ENCODE assay signal across 14 cellular contexts in the genomic region with DNA sequence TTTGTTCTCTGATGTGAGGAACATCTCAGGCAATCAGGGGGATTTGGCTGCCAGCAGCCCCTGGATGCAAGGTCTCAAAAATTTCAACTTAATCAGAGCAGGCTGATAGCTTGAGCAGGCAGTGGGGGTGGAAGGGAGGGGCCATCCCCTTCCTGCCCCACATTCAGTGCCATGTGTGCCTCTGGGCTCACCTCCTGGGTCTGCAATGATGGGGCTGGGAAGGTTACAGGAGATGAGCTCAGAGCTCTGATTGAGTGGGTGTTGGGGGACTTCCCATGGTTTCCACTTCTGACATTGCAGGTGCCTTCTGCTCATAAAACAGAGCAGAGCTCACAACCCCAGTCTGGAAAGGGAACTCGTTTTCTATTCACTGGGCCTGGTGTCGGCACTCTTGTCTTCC. TPM values are rescaled to one million over a fixed set of nuclear protein-coding genes. Genes with fewer than 3 reads are reported as not detected.
DNase-seq lines count a peak whose midpoint lies in the region; ATAC-seq and TF ChIP-seq lines count a peak whose summit lies in the region.
"Had no signal": no experiment of that assay in that cellular context is flagged by ENCODE, and none has a peak within 500 bp of the region (broad histone marks: within the 10 kb centered on the region; RNA-seq: fewer than 3 reads in every experiment).

No MANE protein-coding gene starts in this region.

- no peak for TF ChIP-seq EP300 in gastroesophageal sphincter (IDR thresholded peaks at IDR 0.05)

- no peak overlapping the region for H2BK120ac ChIP-seq in IMR-90 (ENCODE audit: low read depth, low read length)

- H2BK5ac ChIP-seq in IMR-90 (ENCODE audit: low read depth, low read length, poor library complexity, severe bottlenecking): no peak overlapping the region

- H3K9me3 ChIP-seq in IMR-90 (ENCODE audit: control insufficient read depth, insufficient read depth, low read length): no peaks in the 10 kb centered on the region
- no peaks in the 10 kb centered on the region for H3K9me3 ChIP-seq in gastroesophageal sphincter
- H3K9me3 ChIP-seq: testis had no signal

- peak; percentile 63 for ATAC-seq in GM18909 (IDR thresholded peaks at IDR 0.05; ENCODE audit: poor library complexity, unreplicated experiment)
- no peak for ATAC-seq in IMR-90 (ENCODE audit: low read depth)
- no peak for ATAC-seq in gastroesophageal sphincter

- H3K4me1 ChIP-seq in IMR-90 (ENCODE audit: control insufficient read depth, insufficient read depth, low read length) (peaks cover 8% of the 10 kb centered on the region; the same call in 1 of the 2 replicates), gastroesophageal sphincter (peaks cover 0 to 46% (median 17%) of the 10 kb centered on the region in 3 donors)

- H2BK15ac ChIP-seq in IMR-90 (ENCODE audit: low read depth, low read length): no peak overlapping the region

- TF ChIP-seq CTCF in IMR-90 (conservative IDR thresholded peaks at IDR 0.05; ENCODE audit: low read depth, low read length) (no peak), gastroesophageal sphincter (IDR thresholded peaks at IDR 0.05) (no peak)

- H3K9me1 ChIP-seq in IMR-90 (ENCODE audit: insufficient read depth, low read length): peaks cover 15% of the 10 kb centered on the region

- no peak overlapping the region for H3K4ac ChIP-seq in IMR-90 (ENCODE audit: low read depth, low read length)

- no peak overlapping the region for H3K4me2 ChIP-seq in IMR-90 (ENCODE audit: low read depth, low read length)

- H4K20me1 ChIP-seq in IMR-90 (ENCODE audit: insufficient read depth, low read length): no peaks in the 10 kb centered on the region

- H4K91ac ChIP-seq in IMR-90 (ENCODE audit: insufficient read depth, low read depth, low read length): no peak overlapping the region

- H3K36me3 Mint-ChIP-seq in activated naive CD8-positive, alpha-beta T cell: peaks cover 6% of the 10 kb centered on the region
- H3K36me3 Mint-ChIP-seq in immature natural killer cell: peaks cover 5 to 26% (median 6%) of the 10 kb centered on the region in 3 donors

- H3K56ac ChIP-seq in IMR-90 (ENCODE audit: extremely low read depth, insufficient read depth, low read length): no peak overlapping the region

- H3K9ac ChIP-seq in IMR-90 (ENCODE audit: low read depth, low read length): no peak overlapping the region

- no peak for TF ChIP-seq RAD21 in IMR-90 (IDR thresholded peaks at IDR 0.05; ENCODE audit: low read length)

- CTCF ChIA-PET in IMR-90 (lab: Yijun Ruan, JAX): no interaction called here

- H3K27ac ChIP-seq in IMR-90 (ENCODE audit: insufficient read depth, low read length): no peak overlapping the region
- H3K27ac ChIP-seq in gastroesophageal sphincter: peak overlapping the region in 2 of 4 donors; percentile 19 to 49

- H3K4me3 ChIP-seq in IMR-90 (ENCODE audit: insufficient read depth, low read depth, low read length) (no peak overlapping the region), gastroesophageal sphincter (no peak overlapping the region)
- H3K4me3 ChIP-seq: testis had no signal

- WGBS in IMR-90 (ENCODE audit: extremely low coverage in 2 of 2, insufficient read length in 1 of 2), 2 experiments: no CpG with 5 or more reads among the region's 2 CpGs
- WGBS in gastroesophageal sphincter (ENCODE audit: low coverage in 1 of 2), 2 donors: 72% methylated on average over 2 of the region's 2 CpGs; no CpG with 5 or more reads in 1 of the 2 donors

- no peaks in the 10 kb centered on the region for H3K27me3 Mint-ChIP-seq in activated naive CD8-positive, alpha-beta T cell
- H3K27me3 Mint-ChIP-seq in immature natural killer cell (ENCODE audit: low read depth in 3 of 3): no peaks in the 10 kb centered on the region

- no peak overlapping the region for H3K14ac ChIP-seq in IMR-90 (replicated peaks; ENCODE audit: low read depth, low read length)

- H3K23ac ChIP-seq in IMR-90 (ENCODE audit: low read depth, low read length): no peak overlapping the region

- H2AK9ac ChIP-seq in IMR-90 (replicated peaks; ENCODE audit: low read depth, low read length, poor library complexity): peak overlapping the region; percentile 5

- H2AFZ ChIP-seq in IMR-90 (replicated peaks; ENCODE audit: low read length, poor library complexity): no peak overlapping the region

- peak overlapping the region; percentile 30 for H3K4me3 Mint-ChIP-seq in activated naive CD8-positive, alpha-beta T cell
- H3K4me3 Mint-ChIP-seq in immature natural killer cell: no peak overlapping the region

- in situ Hi-C loops in IMR-90 (cut with MboI; ENCODE audit: low sequenced_read_pairs): no loop called here

- no peaks in the 10 kb centered on the region for H3K27me3 ChIP-seq in IMR-90 (ENCODE audit: control insufficient read depth, insufficient read depth, low read length)
- no peaks in the 10 kb centered on the region for H3K27me3 ChIP-seq in gastroesophageal sphincter
- H3K27me3 ChIP-seq: testis had no signal

- no peaks in the 10 kb centered on the region for H3K9me3 Mint-ChIP-seq in activated naive CD8-positive, alpha-beta T cell (ENCODE audit: low read depth)
- H3K9me3 Mint-ChIP-seq in immature natural killer cell: no peaks in the 10 kb centered on the region

- BruUV-seq in IMR-90 (replicated peaks; lab: Mats Ljungman, UMichigan): no TSS peak

- intact Hi-C loops in IMR-90 (cut with micrococcal nuclease): no loop called here

- peaks cover 20% of the 10 kb centered on the region for H3K4me1 Mint-ChIP-seq in activated naive CD8-positive, alpha-beta T cell (ENCODE audit: low read depth)
- H3K4me1 Mint-ChIP-seq in immature natural killer cell: no peaks in the 10 kb centered on the region

- dilution Hi-C loops in IMR-90 (cut with HindIII; ENCODE audit: low sequenced_read_pairs, unreplicated experiment): no loop called here

- H3K27ac Mint-ChIP-seq in activated naive CD8-positive, alpha-beta T cell: peak overlapping the region; percentile 68
- H3K27ac Mint-ChIP-seq in immature natural killer cell: no peak overlapping the region

- POLR2A ChIA-PET in IMR-90 (lab: Charles Lee; ENCODE audit: unreplicated experiment): no interaction called here

- H3K36me3 ChIP-seq in IMR-90 (ENCODE audit: control insufficient read depth, insufficient read depth, low read length) (no peaks in the 10 kb centered on the region), gastroesophageal sphincter (peaks cover 0 to 35% of the 10 kb centered on the region in 2 donors)

- H3K79me1 ChIP-seq in IMR-90 (ENCODE audit: low read depth in 1 of 2, low read length in 2 of 2): no peaks in the 10 kb centered on the region

- no peak overlapping the region for H4K8ac ChIP-seq in IMR-90 (ENCODE audit: low read depth in 2 of 2, low read length in 2 of 2)

- no peak overlapping the region for H2BK20ac ChIP-seq in IMR-90 (ENCODE audit: low read depth, low read length)

- H3K18ac ChIP-seq in IMR-90 (ENCODE audit: low read depth, low read length): no peak overlapping the region

- no peak overlapping the region for H2AK5ac ChIP-seq in IMR-90 (ENCODE audit: low read depth, low read length)

- no peak overlapping the region for H4K5ac ChIP-seq in IMR-90 (ENCODE audit: low read depth, low read length)

- DNase-seq in IMR-90 (peak; percentile 30), DMS114 treated with DMSO at 0.1 percent for 48 hours (lab: John Stamatoyannopoulos, UW; ENCODE audit: unreplicated experiment) (no peak), NCI-H2029 (lab: John Stamatoyannopoulos, UW) (no peak), immature natural killer cell (no peak)
- peak; percentile 33 for DNase-seq in stimulated activated CD8-positive, alpha-beta memory T cell treated with anti-CD3 and anti-CD28 coated beads, Interleukin-12 subunit alpha, Interleukin-12 subunit beta, amount 100 ng/mL, for 24 hours (ENCODE audit: extremely low read depth)
- DNase-seq: central memory CD4-positive, alpha-beta T cell; DMS53; NCI-H446 treated with DMSO at 0.1 percent for 48 hours; testis had no signal

- TF ChIP-seq POLR2A in IMR-90 (IDR thresholded peaks at IDR 0.05; ENCODE audit: low read depth, low read length) (no peak), gastroesophageal sphincter (IDR thresholded peaks at IDR 0.05) (no peak)

TF ChIP-seq in IMR-90, 13 proteins besides CTCF, POLR2A, EP300 and RAD21:
- no peak for TF ChIP-seq SMC3 (IDR thresholded peaks at IDR 0.05; ENCODE audit: low read depth, low read length)
- TF ChIP-seq, protein P1, sequence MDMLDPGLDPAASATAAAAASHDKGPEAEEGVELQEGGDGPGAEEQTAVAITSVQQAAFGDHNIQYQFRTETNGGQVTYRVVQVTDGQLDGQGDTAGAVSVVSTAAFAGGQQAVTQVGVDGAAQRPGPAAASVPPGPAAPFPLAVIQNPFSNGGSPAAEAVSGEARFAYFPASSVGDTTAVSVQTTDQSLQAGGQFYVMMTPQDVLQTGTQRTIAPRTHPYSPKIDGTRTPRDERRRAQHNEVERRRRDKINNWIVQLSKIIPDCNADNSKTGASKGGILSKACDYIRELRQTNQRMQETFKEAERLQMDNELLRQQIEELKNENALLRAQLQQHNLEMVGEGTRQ (IDR thresholded peaks at IDR 0.05; ENCODE audit: low read depth, low read length): no peak
- no peak for TF ChIP-seq NFE2L2 (IDR thresholded peaks at IDR 0.05; ENCODE audit: low read depth, low read length)
- no peak for TF ChIP-seq MXI1 (IDR thresholded peaks at IDR 0.05; ENCODE audit: borderline replicate concordance, low read depth, low read length)

RNA-seq across cellular contexts. Expression of a gene that starts 37.0 kb away (rescaled TPM):
- total RNA-seq in IMR-90 (2012; rRNA removed): 1.3 and 1.7 TPM in 2 replicates
- polyA plus RNA-seq in IMR-90 (2012; rRNA removed): 4.1 and 5.0 TPM in 2 replicates
- 3.2 and 4.1 TPM in 2 replicates for polyA plus RNA-seq in IMR-90 (2012; cell fraction: cytosol; rRNA removed)
- polyA plus RNA-seq in IMR-90 (2012; cell fraction: nucleus; rRNA removed; ENCODE audit: low replicate concordance): 3.1 and 6.5 TPM in 2 replicates
- 10 to 100 TPM; 10.1 to 21.7 (median 14.1) TPM for total RNA-seq in gastroesophageal sphincter
- 10 to 100 TPM; 17.1 to 28.3 (median 17.4) TPM for polyA plus RNA-seq in immature natural killer cell

RNA-seq across cellular contexts. Expression of a gene that starts 38.4 kb away (rescaled TPM):
- total RNA-seq in IMR-90 (2012; rRNA removed) (under 0.01 TPM in 1 of 2 replicates, not detected in the other), gastroesophageal sphincter (100 to 1,000 TPM in 1 of 4 donors, 10 to 100 TPM in 3; 43.7 to 114 (median 74.5) TPM)
- polyA plus RNA-seq in IMR-90 (2012; rRNA removed) (0.01 and 0.02 TPM in 2 replicates), immature natural killer cell (under 1 TPM in 1 of 3 donors, not detected in 2; 0.06 TPM)
- 0.04 TPM in 1 of 2 replicates, not detected in the other for polyA plus RNA-seq in IMR-90 (2012; cell fraction: cytosol; rRNA removed)
- polyA plus RNA-seq in IMR-90 (2012; cell fraction: nucleus; rRNA removed; ENCODE audit: low replicate concordance): 0.11 and 0.14 TPM in 2 replicates

RNA-seq across cellular contexts. Expression of a gene that starts 46.2 kb away (rescaled TPM):
- total RNA-seq in IMR-90 (2012; rRNA removed) (not detected in 2 replicates), gastroesophageal sphincter (not detected)
- polyA plus RNA-seq in IMR-90 (2012; rRNA removed) (not detected in 2 replicates), immature natural killer cell (not detected)
- polyA plus RNA-seq in IMR-90 (2012; cell fraction: cytosol; rRNA removed): not detected in 2 replicates
- not detected in 2 replicates for polyA plus RNA-seq in IMR-90 (2012; cell fraction: nucleus; rRNA removed; ENCODE audit: low replicate concordance)
- total RNA-seq: glomerular endothelial cell, testis had no signal
- polyA plus RNA-seq: neural cell had no signal

RNA-seq across cellular contexts. Expression of a gene that starts 54.8 kb away (rescaled TPM):
- total RNA-seq in IMR-90 (2012; rRNA removed) (not detected in 2 replicates), gastroesophageal sphincter (not detected)
- polyA plus RNA-seq in IMR-90 (2012; rRNA removed) (not detected in 2 replicates), immature natural killer cell (not detected)
- not detected in 2 replicates for polyA plus RNA-seq in IMR-90 (2012; cell fraction: cytosol; rRNA removed)
- polyA plus RNA-seq in IMR-90 (2012; cell fraction: nucleus; rRNA removed; ENCODE audit: low replicate concordance): not detected in 2 replicates
- total RNA-seq: glomerular endothelial cell, testis had no signal
- polyA plus RNA-seq: neural cell had no signal

Comparison
In these comparisons a context has a peak if more than half of its experiments do, and no peak if none do; other contexts are left out.
1. DNase-seq: peak in IMR-90 (single experiment) and stimulated activated CD8-positive, alpha-beta memory T cell treated with anti-CD3 and anti-CD28 coated beads, Interleukin-12 subunit alpha, Interleukin-12 subunit beta, amount 100 ng/mL, for 24 hours (single experiment); none in DMS114 treated with DMSO at 0.1 percent for 48 hours (single experiment), NCI-H2029 (single experiment) and immature natural killer cell (0 of 3).
2. RNA of a gene that starts 38.4 kb away (total RNA-seq): 43.7 to 114 TPM in gastroesophageal sphincter; under 0.01 TPM in IMR-90; every median in the first group is over 10 times any median in the second.